1 cellular context compared by ENCODE assay signal in genomic region chr2:152814475-152815030, GRCh38.
TF ChIP-seq lines count a peak whose summit lies in the region.

No MANE protein-coding gene starts in this region.

TF ChIP-seq in WTC11, 78 proteins besides CTCF, POLR2A, EP300 and RAD21 (continued from another document):
- TF ChIP-seq, protein P1, sequence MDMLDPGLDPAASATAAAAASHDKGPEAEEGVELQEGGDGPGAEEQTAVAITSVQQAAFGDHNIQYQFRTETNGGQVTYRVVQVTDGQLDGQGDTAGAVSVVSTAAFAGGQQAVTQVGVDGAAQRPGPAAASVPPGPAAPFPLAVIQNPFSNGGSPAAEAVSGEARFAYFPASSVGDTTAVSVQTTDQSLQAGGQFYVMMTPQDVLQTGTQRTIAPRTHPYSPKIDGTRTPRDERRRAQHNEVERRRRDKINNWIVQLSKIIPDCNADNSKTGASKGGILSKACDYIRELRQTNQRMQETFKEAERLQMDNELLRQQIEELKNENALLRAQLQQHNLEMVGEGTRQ (CRISPR knock-in tag; IDR thresholded peaks at IDR 0.05): no peak
- TF ChIP-seq NR1H2 (CRISPR knock-in tag; IDR thresholded peaks at IDR 0.05): no peak
- TF ChIP-seq NFE2L1 (CRISPR knock-in tag; IDR thresholded peaks at IDR 0.05): no peak
- no peak for TF ChIP-seq OVOL2 (CRISPR knock-in tag; IDR thresholded peaks at IDR 0.05; ENCODE audit: borderline replicate concordance)
- TF ChIP-seq PREB (CRISPR knock-in tag; IDR thresholded peaks at IDR 0.05; ENCODE audit: borderline replicate concordance): no peak
- TF ChIP-seq ZBTB21 (CRISPR knock-in tag; IDR thresholded peaks at IDR 0.05; ENCODE audit: borderline replicate concordance): no peak
- no peak for TF ChIP-seq ESRRA (CRISPR knock-in tag; IDR thresholded peaks at IDR 0.05; ENCODE audit: borderline replicate concordance)
